Comparison of ENCODE assay signal across 9 cellular contexts in the genomic region with DNA sequence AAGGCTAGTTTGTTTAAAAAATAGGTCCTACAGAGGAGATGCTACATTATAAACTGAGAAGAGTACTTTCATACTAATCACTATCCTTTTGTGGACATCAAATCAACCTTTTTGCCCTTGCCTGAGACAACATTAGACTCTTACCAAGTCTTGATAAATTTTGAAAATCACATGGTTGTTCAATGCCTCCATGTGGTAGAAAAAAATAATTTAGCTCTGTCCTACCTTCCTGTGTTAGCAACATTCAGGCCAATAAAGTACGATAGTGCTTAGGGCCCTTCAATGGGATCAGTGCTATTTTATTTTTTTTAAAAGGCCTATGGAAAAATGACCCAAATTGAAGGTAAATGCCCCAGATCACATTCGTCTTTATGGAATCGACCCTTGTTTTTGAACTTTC. TPM values are rescaled to one million over a fixed set of nuclear protein-coding genes. Genes with fewer than 3 reads are reported as not detected.
A peak's percentile ranks its signal among the peaks of the same experiment; 100 is the strongest.
DNase-seq lines count a peak whose midpoint lies in the region; ATAC-seq and TF ChIP-seq lines count a peak whose summit lies in the region.
"Had no signal": no experiment of that assay in that cellular context is flagged by ENCODE, and none has a peak within 500 bp of the region (broad histone marks: within the 10 kb centered on the region; RNA-seq: fewer than 3 reads in every experiment).

No MANE protein-coding gene starts in this region.

- peak in 2 of 3 experiments; percentile 24 to 29 for TF ChIP-seq CTCF in esophagus muscularis mucosa (IDR thresholded peaks at IDR 0.05)

- TF ChIP-seq POLR2A in esophagus muscularis mucosa (IDR thresholded peaks at IDR 0.05; ENCODE audit: low read depth), result no peak

- ATAC-seq in GM18858 (IDR thresholded peaks at IDR 0.05; ENCODE audit: unreplicated experiment) (peak; percentile 40), HG02623 (IDR thresholded peaks at IDR 0.05; ENCODE audit: unreplicated experiment) (no peak), GM21515 (IDR thresholded peaks at IDR 0.05; ENCODE audit: unreplicated experiment) (no peak)

- H3K27ac ChIP-seq in esophagus muscularis mucosa (replicated peaks in 1 of 4), result no peak overlapping the region

- peaks cover 0 to 6% (median 2%) of the 10 kb centered on the region in 4 donors for H3K4me1 ChIP-seq in esophagus muscularis mucosa

- intact Hi-C loops in esophagus muscularis mucosa (cut with DNase I), result loop anchor here (10.0 kb wide), 1 partner anchor 86 kb away; no protein-coding TSS in a partner anchor

- 71% methylated on average over 3 of the region's 3 CpGs for WGBS in esophagus muscularis mucosa

- H3K27me3 ChIP-seq in esophagus muscularis mucosa, result no peaks in the 10 kb centered on the region

- no peaks in the 10 kb centered on the region for H3K9me3 ChIP-seq in esophagus muscularis mucosa

- DNase-seq in NCI-H69 (lab: John Stamatoyannopoulos, UW) (peak; percentile 25), esophagus muscularis mucosa (ENCODE audit: extremely low spot score) (no peak), pons (ENCODE audit: low spot score) (peak; percentile 77), epidermal melanocyte (ENCODE audit: insufficient read length, low spot score) (no peak), middle frontal gyrus (ENCODE audit: extremely low spot score, low spot score) (no peak)
- DNase-seq: H9 had no signal

- no peak overlapping the region for H3K4me3 ChIP-seq in esophagus muscularis mucosa

- no peaks in the 10 kb centered on the region for H3K36me3 ChIP-seq in esophagus muscularis mucosa

- no peak for TF ChIP-seq EP300 in esophagus muscularis mucosa (IDR thresholded peaks at IDR 0.05)

RNA-seq across cellular contexts. Expression of gene UBE2E1, which starts 5.0 kb away (rescaled TPM):
- total RNA-seq in esophagus muscularis mucosa, result 100 to 1,000 TPM in 3 of 4 donors, 10 to 100 TPM in 1; 82.4 to 126 (median 115) TPM

Comparison
In these comparisons a context has a peak if more than half of its experiments do, and no peak if none do; other contexts are left out.
1. DNase-seq: peak in NCI-H69 (single experiment) and pons (single experiment); none in esophagus muscularis mucosa (single experiment), epidermal melanocyte (single experiment) and middle frontal gyrus (single experiment).